ENCODE assay signal across 21 cellular contexts in the genomic region with DNA sequence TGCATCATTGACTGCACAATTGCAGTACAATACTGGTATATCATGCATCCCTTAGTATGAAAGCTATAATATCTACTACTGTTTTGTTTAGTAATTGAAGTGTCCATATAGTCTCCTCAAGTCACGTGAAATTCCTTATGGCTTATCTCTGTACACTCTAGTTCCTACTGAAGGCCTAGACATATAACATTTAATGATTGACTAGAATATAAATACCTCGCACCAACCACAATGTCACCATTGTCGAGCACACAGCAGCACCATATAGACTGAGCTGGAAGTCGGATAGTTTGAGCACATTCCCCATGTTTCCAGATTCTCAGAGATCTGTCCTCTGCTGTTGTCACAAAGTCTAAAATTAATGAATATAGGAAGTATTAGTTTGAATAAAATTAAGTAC.
"Had no signal": no experiment of that assay in that cellular context is flagged by ENCODE, and none has a peak within 500 bp of the region (broad histone marks: within the 10 kb centered on the region; RNA-seq: fewer than 3 reads in every experiment).

No MANE protein-coding gene starts in this region.

- H3K4me3 ChIP-seq: MG63, SJSA1, SK-N-MC had no signal

- H3K27ac Mint-ChIP-seq: T-cell had no signal

- ATAC-seq: T-cell had no signal

- H3K4me1 ChIP-seq: SJSA1 had no signal

- DNase-seq: KBM-7, MG63, NCI-H1092 treated with DMSO at 0.1 percent for 48 hours, NCI-H1417, NCI-H1436 treated with DMSO at 0.1 percent for 48 hours, NCI-H1694, NCI-H187 treated with DMSO at 0.1 percent for 48 hours, NCI-H2029 treated with DMSO at 0.1 percent for 48 hours, NCI-H2171 treated with DMSO at 0.1 percent for 48 hours, NCI-H345, NCI-H524, NCI-H526 treated with DMSO at 0.1 percent for 48 hours, NCI-H774, Right ventricle myocardium superior, RPMI8226, SIG-M5, SW 1271, T-cell had no signal

- H3K4me1 Mint-ChIP-seq: T-cell had no signal

- H3K27me3 ChIP-seq: MG63, SJSA1 had no signal

- H3K27me3 Mint-ChIP-seq: T-cell had no signal

- H3K4me3 Mint-ChIP-seq: T-cell had no signal

- H3K9me3 Mint-ChIP-seq: T-cell had no signal

- FAIRE-seq: RCC 7860 had no signal

- H3K27ac ChIP-seq: SJSA1, SK-N-MC had no signal

- H3K9me3 ChIP-seq: MG63, SJSA1 had no signal
